Comparison of ENCODE assay signal across 8 cellular contexts in the genomic region with DNA sequence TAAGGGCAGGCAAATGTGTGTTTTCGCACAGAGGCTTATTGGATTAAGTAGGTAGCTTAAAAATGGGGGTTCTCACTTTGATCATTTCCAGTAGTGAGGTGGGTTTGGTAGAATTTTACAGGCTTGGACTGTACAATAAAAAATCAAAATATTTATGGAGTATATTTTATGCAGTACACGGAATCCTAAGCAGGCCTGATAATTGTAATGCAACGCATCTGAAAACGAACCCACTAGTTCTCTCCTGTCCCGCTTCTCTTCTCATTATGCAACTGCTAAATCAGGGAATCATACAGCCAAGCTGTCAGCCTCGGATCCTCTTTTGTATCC. TPM values are rescaled to one million over a fixed set of nuclear protein-coding genes. Genes with fewer than 3 reads are reported as not detected.
DNase-seq lines count a peak whose midpoint lies in the region; ATAC-seq and TF ChIP-seq lines count a peak whose summit lies in the region.

No MANE protein-coding gene starts in this region.

- H3K27ac ChIP-seq in lower lobe of right lung: peak overlapping the region; percentile 77
- H3K27ac ChIP-seq in upper lobe of right lung: peak overlapping the region; percentile 63

- H3K4me3 Mint-ChIP-seq in activated naive CD4-positive, alpha-beta T cell treated with anti-CD3 and anti-CD28 coated beads, Interleukin-2, amount 50 U/mL, for 24 hours: peak overlapping the region; percentile 99
- H3K4me3 Mint-ChIP-seq in activated T-helper 17 cell treated with anti-CD3 and anti-CD28 coated beads, Interleukin-2, amount 50 U/mL, for 72 hours: peak overlapping the region; percentile 98

- H3K9me3 Mint-ChIP-seq in activated naive CD4-positive, alpha-beta T cell treated with anti-CD3 and anti-CD28 coated beads, Interleukin-2, amount 50 U/mL, for 24 hours: no peaks in the 10 kb centered on the region
- no peaks in the 10 kb centered on the region for H3K9me3 Mint-ChIP-seq in activated T-helper 17 cell treated with anti-CD3 and anti-CD28 coated beads, Interleukin-2, amount 50 U/mL, for 72 hours

- no peaks in the 10 kb centered on the region for H3K36me3 Mint-ChIP-seq in activated naive CD4-positive, alpha-beta T cell treated with anti-CD3 and anti-CD28 coated beads, Interleukin-2, amount 50 U/mL, for 24 hours
- H3K36me3 Mint-ChIP-seq in activated T-helper 17 cell treated with anti-CD3 and anti-CD28 coated beads, Interleukin-2, amount 50 U/mL, for 72 hours (ENCODE audit: low read depth): peaks cover 8% of the 10 kb centered on the region

- peak overlapping the region; percentile 97 for H3K4me3 ChIP-seq in lower lobe of right lung
- H3K4me3 ChIP-seq in upper lobe of right lung: peak overlapping the region; percentile 94

- peaks cover 53% of the 10 kb centered on the region for H3K4me1 Mint-ChIP-seq in activated naive CD4-positive, alpha-beta T cell treated with anti-CD3 and anti-CD28 coated beads, Interleukin-2, amount 50 U/mL, for 24 hours
- H3K4me1 Mint-ChIP-seq in activated T-helper 17 cell treated with anti-CD3 and anti-CD28 coated beads, Interleukin-2, amount 50 U/mL, for 72 hours: peaks cover 10% of the 10 kb centered on the region

- no peak for ATAC-seq in activated T-helper 17 cell treated with anti-CD3 and anti-CD28 coated beads, Interleukin-2, amount 50 U/mL, for 72 hours (replicated peaks)
- ATAC-seq in lower lobe of right lung: peak in 1 of 2 donors; percentile 6
- no peak for ATAC-seq in upper lobe of right lung
- ATAC-seq in esophagus mucosa: no peak

- peak overlapping the region; percentile 96 for H3K27ac Mint-ChIP-seq in activated naive CD4-positive, alpha-beta T cell treated with anti-CD3 and anti-CD28 coated beads, Interleukin-2, amount 50 U/mL, for 24 hours
- H3K27ac Mint-ChIP-seq in activated T-helper 17 cell treated with anti-CD3 and anti-CD28 coated beads, Interleukin-2, amount 50 U/mL, for 72 hours: peak overlapping the region; percentile 95

- H3K27me3 Mint-ChIP-seq in activated naive CD4-positive, alpha-beta T cell treated with anti-CD3 and anti-CD28 coated beads, Interleukin-2, amount 50 U/mL, for 24 hours: no peaks in the 10 kb centered on the region
- no peaks in the 10 kb centered on the region for H3K27me3 Mint-ChIP-seq in activated T-helper 17 cell treated with anti-CD3 and anti-CD28 coated beads, Interleukin-2, amount 50 U/mL, for 72 hours

- H3K36me3 ChIP-seq in lower lobe of right lung (no peaks in the 10 kb centered on the region), upper lobe of right lung (no peaks in the 10 kb centered on the region)

- TF ChIP-seq CTCF in lower lobe of right lung (IDR thresholded peaks at IDR 0.05) (no peak), upper lobe of right lung (IDR thresholded peaks at IDR 0.05) (peak; percentile 1)

- H3K9me3 ChIP-seq in lower lobe of right lung (no peaks in the 10 kb centered on the region), upper lobe of right lung (no peaks in the 10 kb centered on the region)

- intact Hi-C loops in lower lobe of right lung (cut with DNase I) (no loop called here), upper lobe of right lung (cut with DNase I) (no loop called here)

- no peak for DNase-seq in activated naive CD4-positive, alpha-beta T cell treated with Interleukin-2 at 50 U/mL for 16 hours
- no peak for DNase-seq in lower lobe of right lung
- no peak for DNase-seq in upper lobe of right lung
- DNase-seq in foreskin melanocyte: no peak
- DNase-seq in NAMALWA (ENCODE audit: low spot score): no peak

- peaks cover 19% of the 10 kb centered on the region for H3K4me1 ChIP-seq in lower lobe of right lung
- peaks cover 16% of the 10 kb centered on the region for H3K4me1 ChIP-seq in upper lobe of right lung

- H3K27me3 ChIP-seq in lower lobe of right lung (ENCODE audit: low read depth) (no peaks in the 10 kb centered on the region), upper lobe of right lung (no peaks in the 10 kb centered on the region)

RNA-seq across cellular contexts. Expression of a gene that starts 0.4 kb away (rescaled TPM):
- total RNA-seq in activated T-helper 17 cell treated with anti-CD3 and anti-CD28 coated beads, Interleukin-2, amount 50 U/mL, for 72 hours: 10 to 100 TPM; 15.0 to 26.9 TPM
- total RNA-seq in lower lobe of right lung (8.6 TPM), upper lobe of right lung (11.5 TPM), esophagus mucosa (9.3 TPM)
